In the genomic region with DNA sequence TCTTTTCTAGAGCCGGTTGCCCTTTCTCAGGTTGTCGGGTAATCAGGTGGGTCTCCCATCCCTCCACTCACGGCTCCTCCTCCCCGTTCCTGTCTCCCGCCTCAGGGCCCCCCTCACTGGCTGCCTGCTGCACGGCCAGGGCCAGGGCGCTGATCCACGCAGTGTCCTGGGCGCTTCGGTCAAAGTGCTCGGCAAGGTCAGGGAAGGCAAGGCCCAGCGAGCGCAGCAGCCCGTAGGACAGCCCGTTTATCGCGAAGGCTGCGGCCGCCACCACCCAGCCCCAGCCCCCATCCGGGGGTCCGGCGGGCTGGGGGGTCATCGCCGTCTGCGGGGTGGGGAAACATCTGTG, we compare ENCODE assay signal across 8 cellular contexts. TPM values are rescaled to one million over a fixed set of nuclear protein-coding genes. Genes with fewer than 3 reads are reported as not detected.
A peak's percentile ranks its signal among the peaks of the same experiment; 100 is the strongest.
DNase-seq lines count a peak whose midpoint lies in the region; ATAC-seq and TF ChIP-seq lines count a peak whose summit lies in the region.

No MANE protein-coding gene starts in this region.

- no peak for DNase-seq in H7
- DNase-seq in ascending aorta (ENCODE audit: low spot score in 2 of 2): no peak
- no peak for DNase-seq in CD1c-positive myeloid dendritic cell (ENCODE audit: extremely low spot score)

- intact Hi-C loops in ascending aorta (cut with DNase I): no loop called here

- no peak overlapping the region for H3K9ac ChIP-seq in iPS-18a (ENCODE audit: low read length)
- peak overlapping the region in 2 of 3 donors; percentile 38 to 68 for H3K9ac ChIP-seq in skeletal muscle tissue (ENCODE audit: low read depth in 1 of 3, low read length in 3 of 3)

- H3K27me3 ChIP-seq in H7 (ENCODE audit: control insufficient read depth, insufficient read depth, low read length) (peaks cover 48% of the 10 kb centered on the region), ascending aorta (peaks cover 7% of the 10 kb centered on the region), iPS-18a (ENCODE audit: control insufficient read depth, insufficient read depth, low read length) (peaks cover 56% of the 10 kb centered on the region), skeletal muscle tissue (ENCODE audit: control insufficient read depth in 3 of 3, insufficient read depth in 3 of 3, low read length in 3 of 3) (peaks cover 20 to 30% (median 27%) of the 10 kb centered on the region in 3 donors)

- H3K4me1 ChIP-seq in ascending aorta (peaks cover 12 to 22% of the 10 kb centered on the region in 2 donors), iPS-18a (ENCODE audit: control insufficient read depth, low read depth, low read length) (peaks cover 9% of the 10 kb centered on the region), skeletal muscle tissue (ENCODE audit: control insufficient read depth in 3 of 3, insufficient read depth in 3 of 3, low read length in 3 of 3) (peaks cover 13 to 20% (median 15%) of the 10 kb centered on the region in 3 donors)

- H3K9me3 ChIP-seq in ascending aorta: no peaks in the 10 kb centered on the region
- H3K9me3 ChIP-seq in iPS-18a (ENCODE audit: control insufficient read depth, low read depth, low read length): no peaks in the 10 kb centered on the region
- no peaks in the 10 kb centered on the region for H3K9me3 ChIP-seq in skeletal muscle tissue (ENCODE audit: control insufficient read depth in 3 of 3, low read length in 3 of 3)

- TF ChIP-seq CTCF in ascending aorta (IDR thresholded peaks at IDR 0.05): no peak

- H3K27ac ChIP-seq in ascending aorta: no peak overlapping the region
- no peak overlapping the region for H3K27ac ChIP-seq in iPS-18a (ENCODE audit: low read length)
- H3K27ac ChIP-seq in skeletal muscle tissue (ENCODE audit: low read depth, low read length): no peak overlapping the region

- H3K4me3 ChIP-seq in H7 (ENCODE audit: insufficient read depth, low read depth, low read length): peak overlapping the region; percentile 53
- peak overlapping the region; percentile 43 to 63 for H3K4me3 ChIP-seq in ascending aorta
- peak overlapping the region; percentile 59 for H3K4me3 ChIP-seq in iPS-18a (ENCODE audit: low read length)
- peak overlapping the region; percentile 24 to 70 (median 54) for H3K4me3 ChIP-seq in skeletal muscle tissue (ENCODE audit: low read length in 3 of 3)

- no peaks in the 10 kb centered on the region for H3K36me3 ChIP-seq in H7 (replicated peaks; ENCODE audit: control insufficient read depth, insufficient read depth, low read length)
- H3K36me3 ChIP-seq in ascending aorta: no peaks in the 10 kb centered on the region
- no peaks in the 10 kb centered on the region for H3K36me3 ChIP-seq in iPS-18a (ENCODE audit: control insufficient read depth, low read depth, low read length)
- no peaks in the 10 kb centered on the region for H3K36me3 ChIP-seq in skeletal muscle tissue (ENCODE audit: control insufficient read depth in 3 of 3, insufficient read depth in 3 of 3, low read length in 3 of 3)

- ATAC-seq in HG03354 (IDR thresholded peaks at IDR 0.05; ENCODE audit: poor library complexity, severe bottlenecking, unreplicated experiment): no peak
- ATAC-seq in HG03039 (IDR thresholded peaks at IDR 0.05; ENCODE audit: unreplicated experiment): no peak
- ATAC-seq in GM18517 (IDR thresholded peaks at IDR 0.05; ENCODE audit: unreplicated experiment): no peak

RNA-seq across cellular contexts. Expression of gene SLC16A11, which starts 0.7 kb away (rescaled TPM):
- 0.24 and 0.37 TPM in 2 replicates for total RNA-seq in H7 (2014; rRNA removed; shearing (Covaris generic))
- total RNA-seq in ascending aorta: not detected
- total RNA-seq in skeletal muscle tissue: not detected

RNA-seq across cellular contexts. Expression of gene SLC16A13, which starts 7.4 kb away (rescaled TPM):
- total RNA-seq in H7 (2014; rRNA removed; shearing (Covaris generic)): 0.37 and 0.48 TPM in 2 replicates
- 1.5 TPM for total RNA-seq in ascending aorta
- total RNA-seq in skeletal muscle tissue: under 0.01 TPM

RNA-seq across cellular contexts. Expression of gene BCL6B, which starts 20.3 kb away (rescaled TPM):
- 4.9 and 8.3 TPM in 2 replicates for total RNA-seq in H7 (2014; rRNA removed; shearing (Covaris generic))
- total RNA-seq in ascending aorta (16.4 TPM), skeletal muscle tissue (13.0 TPM)

RNA-seq across cellular contexts. Expression of gene RNASEK, which starts 30.7 kb away (rescaled TPM):
- 180 and 238 TPM in 2 replicates for total RNA-seq in H7 (2014; rRNA removed; shearing (Covaris generic))
- total RNA-seq in ascending aorta: 156 TPM
- total RNA-seq in skeletal muscle tissue: 20.9 TPM

RNA-seq across cellular contexts. Expression of gene CLEC10A, which starts 36.9 kb away (rescaled TPM):
- total RNA-seq in H7 (2014; rRNA removed; shearing (Covaris generic)): not detected in 2 replicates
- 29.8 TPM for total RNA-seq in ascending aorta
- total RNA-seq in skeletal muscle tissue: 1.6 TPM
